ENCODE assay signal across 19 cellular contexts in the genomic region with DNA sequence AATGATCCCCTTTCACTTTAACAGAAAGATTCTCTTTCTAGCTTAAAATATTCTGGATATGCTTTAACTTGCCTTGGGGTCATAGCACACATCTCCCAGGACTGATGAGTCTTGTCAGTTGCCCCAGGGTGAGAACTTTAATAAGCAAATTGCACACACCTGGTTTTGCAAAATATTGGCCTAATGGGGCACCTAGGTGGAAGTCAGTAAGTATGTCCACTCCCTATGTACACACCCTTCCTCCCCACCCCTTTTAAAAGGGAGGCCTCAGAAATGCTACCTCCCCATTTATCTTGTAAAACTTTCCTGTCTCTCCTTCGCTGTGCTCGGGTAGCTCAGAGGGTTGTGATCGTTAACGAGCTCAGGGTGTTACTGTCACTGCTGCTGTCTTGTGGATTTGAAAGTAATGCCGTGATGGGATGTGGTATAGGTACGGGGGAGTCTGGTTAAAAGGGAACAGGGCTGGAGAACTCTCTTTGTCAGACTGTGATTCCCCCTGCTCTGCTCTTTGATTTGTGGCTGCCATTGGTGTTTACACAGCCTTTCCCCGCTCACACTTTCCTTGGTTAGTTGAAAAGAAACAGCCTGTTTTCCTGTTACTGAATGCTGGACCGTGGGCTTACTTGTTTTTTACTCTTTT. TPM values are rescaled to one million over a fixed set of nuclear protein-coding genes. Genes with fewer than 3 reads are reported as not detected.
A peak's percentile ranks its signal among the peaks of the same experiment; 100 is the strongest.
DNase-seq lines count a peak whose midpoint lies in the region; ATAC-seq and TF ChIP-seq lines count a peak whose summit lies in the region.
"Had no signal": no experiment of that assay in that cellular context is flagged by ENCODE, and none has a peak within 500 bp of the region (broad histone marks: within the 10 kb centered on the region; RNA-seq: fewer than 3 reads in every experiment).

No MANE protein-coding gene starts in this region.

- peaks cover 22% of the 10 kb centered on the region for H3K4me1 ChIP-seq in endocrine pancreas (ENCODE audit: control insufficient read depth, insufficient read depth, low read length)
- peaks cover 24% of the 10 kb centered on the region for H3K4me1 ChIP-seq in upper lobe of right lung

- peaks cover 5% of the 10 kb centered on the region for H3K9me3 Mint-ChIP-seq in type B pancreatic cell

- DNase-seq in NCI-H146 (lab: John Stamatoyannopoulos, UW), result peak; percentile 11
- DNase-seq in NCI-H146 treated with DMSO at 0.1 percent for 48 hours (lab: John Stamatoyannopoulos, UW; ENCODE audit: unreplicated experiment), result no peak
- DNase-seq in left kidney (ENCODE audit: low read depth, low spot score), result peak; percentile 93
- DNase-seq in type B pancreatic cell (ENCODE audit: extremely low spot score, unreplicated experiment), result no peak
- DNase-seq in SW 1271 (lab: John Stamatoyannopoulos, UW), result no peak
- DNase-seq in upper lobe of right lung, result no peak
- DNase-seq: activated CD4-positive, alpha-beta T cell treated with anti-CD3 and anti-CD28 coated beads, Interleukin-2, amount 10 ng/mL, durations not matched to agents 24 days and 14 days; activated CD8-positive, alpha-beta memory T cell treated with anti-CD3 and anti-CD28 coated beads, Interleukin-2, amount 50 U/mL, for 48 hours; activated gamma-delta T cell treated with Interleukin-2 at 50 U/mL for 16 hours; foreskin fibroblast; GDM1; left ventricle myocardium superior; naive B cell; NCI-H187 treated with DMSO at 0.1 percent for 48 hours; small intestine; stimulated activated CD8-positive, alpha-beta memory T cell treated with anti-CD3 and anti-CD28 coated beads, Interleukin-4, amount 100 ng/mL, for 48 hours had no signal

- H3K4me1 Mint-ChIP-seq in type B pancreatic cell (ENCODE audit: unreplicated experiment), result peaks cover 72% of the 10 kb centered on the region
- H3K4me1 Mint-ChIP-seq: activated CD4-positive, alpha-beta T cell treated with anti-CD3 and anti-CD28 coated beads, Interleukin-2, amount 10 ng/mL, durations not matched to agents 24 days and 14 days; naive B cell had no signal

- peak overlapping the region; percentile 92 for H3K27ac Mint-ChIP-seq in type B pancreatic cell
- H3K27ac Mint-ChIP-seq: activated CD4-positive, alpha-beta T cell treated with anti-CD3 and anti-CD28 coated beads, Interleukin-2, amount 10 ng/mL, durations not matched to agents 24 days and 14 days; naive B cell had no signal

- TF ChIP-seq CTCF in type B pancreatic cell (conservative IDR thresholded peaks at IDR 0.05), result no peak
- TF ChIP-seq CTCF in upper lobe of right lung (IDR thresholded peaks at IDR 0.05), result no peak

- no peak overlapping the region for H3K27ac ChIP-seq in upper lobe of right lung
- H3K27ac ChIP-seq: 22Rv1 had no signal

- H3K9me3 ChIP-seq in endocrine pancreas (ENCODE audit: control insufficient read depth, low read length), result no peaks in the 10 kb centered on the region
- no peaks in the 10 kb centered on the region for H3K9me3 ChIP-seq in upper lobe of right lung

- H3K4me3 ChIP-seq in endocrine pancreas (ENCODE audit: control insufficient read depth, insufficient read depth, low read length), result peak overlapping the region; percentile 15
- no peak overlapping the region for H3K4me3 ChIP-seq in upper lobe of right lung

- intact Hi-C loops in upper lobe of right lung (cut with DNase I), result no loop called here

- H3K27me3 Mint-ChIP-seq in type B pancreatic cell, result no peaks in the 10 kb centered on the region
- H3K27me3 Mint-ChIP-seq: activated CD4-positive, alpha-beta T cell treated with anti-CD3 and anti-CD28 coated beads, Interleukin-2, amount 10 ng/mL, durations not matched to agents 24 days and 14 days; naive B cell had no signal

- ATAC-seq in GM19035 (IDR thresholded peaks at IDR 0.05; ENCODE audit: unreplicated experiment) (no peak), upper lobe of right lung (no peak)
- ATAC-seq: left ventricle myocardium superior had no signal

- no peak overlapping the region for H3K9ac ChIP-seq in endocrine pancreas (ENCODE audit: control insufficient read depth, insufficient read depth, low read length)

- H3K36me3 ChIP-seq in endocrine pancreas (ENCODE audit: control insufficient read depth, insufficient read depth, low read length) (no peaks in the 10 kb centered on the region), upper lobe of right lung (no peaks in the 10 kb centered on the region)

- H3K4me3 Mint-ChIP-seq in type B pancreatic cell, result peak overlapping the region; percentile 81
- H3K4me3 Mint-ChIP-seq: activated CD4-positive, alpha-beta T cell treated with anti-CD3 and anti-CD28 coated beads, Interleukin-2, amount 10 ng/mL, durations not matched to agents 24 days and 14 days; naive B cell had no signal

- H3K36me3 Mint-ChIP-seq in type B pancreatic cell, result peaks cover 62% of the 10 kb centered on the region
- H3K36me3 Mint-ChIP-seq: naive B cell had no signal

- H3K27me3 ChIP-seq in endocrine pancreas (ENCODE audit: control insufficient read depth, insufficient read depth, low read length) (no peaks in the 10 kb centered on the region), upper lobe of right lung (no peaks in the 10 kb centered on the region)

RNA-seq across cellular contexts. Expression of gene ZNF462, which starts 26.1 kb away (rescaled TPM):
- total RNA-seq in type B pancreatic cell (ENCODE audit: low replicate concordance), result 124 and 129 TPM in 2 replicates
- 25.4 TPM for total RNA-seq in upper lobe of right lung

Comparison
In these comparisons a context has a peak if more than half of its experiments do, and no peak if none do; other contexts are left out.
1. DNase-seq: peak in NCI-H146 (single experiment) and left kidney (single experiment); none in NCI-H146 treated with DMSO at 0.1 percent for 48 hours (single experiment), type B pancreatic cell (single experiment), SW 1271 (0 of 2) and upper lobe of right lung (single experiment).